Comparison of ENCODE assay signal across 11 cellular contexts in the genomic region with DNA sequence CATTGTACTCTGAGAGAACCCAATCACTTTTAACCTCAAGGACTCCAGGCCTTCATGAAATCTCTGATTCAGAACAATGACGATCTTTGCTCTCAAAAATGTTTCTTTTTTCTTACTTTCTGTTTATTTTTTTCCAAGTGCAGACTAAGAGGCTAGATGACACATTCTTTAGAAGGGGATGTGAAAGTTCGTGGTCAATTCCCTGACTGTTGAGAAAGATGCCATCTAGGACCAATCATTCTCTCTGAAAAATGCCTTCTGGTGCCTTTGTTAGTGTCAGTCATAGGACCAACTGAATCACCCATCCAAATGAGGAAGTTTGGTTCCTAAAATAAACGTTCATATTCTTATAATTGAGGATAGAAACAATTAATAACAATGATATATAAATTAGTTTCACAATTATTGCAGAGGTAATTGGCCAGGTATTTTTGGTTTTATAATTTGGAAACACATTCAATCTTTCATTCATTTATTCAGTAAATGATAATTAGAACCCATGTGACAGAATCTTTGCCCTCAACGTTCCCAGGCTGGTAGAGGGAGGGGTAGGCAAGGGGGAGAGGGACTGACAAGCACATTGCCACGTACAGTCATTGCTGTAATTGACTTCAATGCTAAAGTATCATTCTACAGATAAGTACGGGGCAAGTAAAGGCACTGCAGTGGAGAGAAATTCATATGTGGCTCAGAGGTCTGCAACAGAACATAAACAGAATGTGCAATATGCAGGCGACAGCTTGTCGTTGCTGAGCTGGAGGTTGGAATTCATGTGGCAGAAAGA.
DNase-seq lines count a peak whose midpoint lies in the region; ATAC-seq, FAIRE-seq and TF ChIP-seq lines count a peak whose summit lies in the region.
"Had no signal": no experiment of that assay in that cellular context is flagged by ENCODE, and none has a peak within 500 bp of the region (broad histone marks: within the 10 kb centered on the region; RNA-seq: fewer than 3 reads in every experiment).

No MANE protein-coding gene starts in this region.

- H2AFZ ChIP-seq in H9 (ENCODE audit: low read length) = no peak overlapping the region

- no peak overlapping the region for H3K9ac ChIP-seq in kidney (ENCODE audit: low read length in 2 of 2)
- H3K9ac ChIP-seq in H9 (ENCODE audit: extremely low read depth, insufficient read length, low read length) = no peak overlapping the region

- no peaks in the 10 kb centered on the region for H3K36me3 Mint-ChIP-seq in naive thymus-derived CD4-positive, alpha-beta T cell
- H3K36me3 Mint-ChIP-seq in H9 (ENCODE audit: insufficient read depth in 1 of 3, low read depth in 3 of 3) = no peaks in the 10 kb centered on the region

- peaks cover 0 to 1% (median 0%) of the 10 kb centered on the region in 11 donors for H3K9me3 Mint-ChIP-seq in naive thymus-derived CD4-positive, alpha-beta T cell
- no peaks in the 10 kb centered on the region for H3K9me3 Mint-ChIP-seq in H9

- no peak for FAIRE-seq in kidney (lab: Jason Lieb, UNC)

- no peaks in the 10 kb centered on the region for H3K23me2 ChIP-seq in H9 (ENCODE audit: insufficient read length, low read depth, low read length, poor library complexity, severe bottlenecking)

- no peaks in the 10 kb centered on the region for H3K36me3 ChIP-seq in naive thymus-derived CD4-positive, alpha-beta T cell (ENCODE audit: control insufficient read depth in 2 of 3, insufficient read depth in 3 of 3, low read length in 3 of 3)
- no peaks in the 10 kb centered on the region for H3K36me3 ChIP-seq in kidney (ENCODE audit: control insufficient read depth in 1 of 2, insufficient read depth in 2 of 2, low read length in 2 of 2)
- H3K36me3 ChIP-seq: MG63 had no signal

- TF ChIP-seq POLR2A in GM18505 (IDR thresholded peaks at IDR 0.05; ENCODE audit: borderline replicate concordance, extremely low read depth, insufficient read depth, insufficient read length) = no peak

- H3K4me3 ChIP-seq in naive thymus-derived CD4-positive, alpha-beta T cell (ENCODE audit: low read length) = no peak overlapping the region
- no peak overlapping the region for H3K4me3 ChIP-seq in kidney (ENCODE audit: low read length in 2 of 2)
- H3K4me3 ChIP-seq: MG63 had no signal

- H2AK5ac ChIP-seq in H9 (ENCODE audit: insufficient read length, low read length) = no peak overlapping the region

- H4K91ac ChIP-seq in H9 (ENCODE audit: insufficient read length, low read depth, low read length) = no peak overlapping the region

- no peak overlapping the region for H3K4me2 ChIP-seq in H9 (ENCODE audit: insufficient read depth, insufficient read length, low read length)

- H3K18ac ChIP-seq in H9 (ENCODE audit: insufficient read length, low read depth, low read length) = no peak overlapping the region

- TF ChIP-seq CTCF in kidney (IDR thresholded peaks at IDR 0.05; ENCODE audit: borderline replicate concordance, extremely low read depth, insufficient read depth) (no peak), H9 (conservative IDR thresholded peaks at IDR 0.05) (no peak)

- no peaks in the 10 kb centered on the region for H3K79me2 ChIP-seq in H9 (ENCODE audit: insufficient read depth, low read length)

- H2BK120ac ChIP-seq in H9 (ENCODE audit: low read depth, low read length, poor library complexity, severe bottlenecking) = no peak overlapping the region

- peak; percentile 77 for ATAC-seq in GM18505 (IDR thresholded peaks at IDR 0.05; ENCODE audit: unreplicated experiment)
- peak; percentile 57 for ATAC-seq in HG03103 (IDR thresholded peaks at IDR 0.05; ENCODE audit: low read depth, unreplicated experiment)
- peak; percentile 83 for ATAC-seq in naive thymus-derived CD4-positive, alpha-beta T cell
- ATAC-seq in HG03045 (IDR thresholded peaks at IDR 0.05; ENCODE audit: unreplicated experiment) = no peak
- no peak for ATAC-seq in GM19467 (IDR thresholded peaks at IDR 0.05; ENCODE audit: unreplicated experiment)

- no peak overlapping the region for H3K4me3 Mint-ChIP-seq in naive thymus-derived CD4-positive, alpha-beta T cell
- H3K4me3 Mint-ChIP-seq in H9 = no peak overlapping the region

- H3T11ph ChIP-seq in H9 (ENCODE audit: low read length) = no peak overlapping the region

- H3K27me3 ChIP-seq in naive thymus-derived CD4-positive, alpha-beta T cell (ENCODE audit: control insufficient read depth in 2 of 2, insufficient read depth in 2 of 2, low read length in 2 of 2) = no peaks in the 10 kb centered on the region
- H3K27me3 ChIP-seq in H9 (ENCODE audit: insufficient read depth, low read length) = no peaks in the 10 kb centered on the region
- H3K27me3 ChIP-seq: MG63 had no signal

- peaks cover 4 to 21% (median 12%) of the 10 kb centered on the region in 5 donors for H3K27me3 Mint-ChIP-seq in naive thymus-derived CD4-positive, alpha-beta T cell
- H3K27me3 Mint-ChIP-seq in H9 (ENCODE audit: low read depth) = no peaks in the 10 kb centered on the region; the same call in 1 of the 2 replicates

- CTCF ChIA-PET in naive thymus-derived CD4-positive, alpha-beta T cell (lab: Charles Lee) = no interaction called here

- H3K79me1 ChIP-seq in H9 (ENCODE audit: insufficient read depth, low read depth, low read length, poor library complexity, severe bottlenecking) = no peaks in the 10 kb centered on the region

- no peak overlapping the region for H3K27ac ChIP-seq in naive thymus-derived CD4-positive, alpha-beta T cell (ENCODE audit: low read depth, low read length)
- H3K27ac ChIP-seq in kidney (ENCODE audit: low read depth in 2 of 2, low read length in 2 of 2) = no peak overlapping the region
- H3K27ac ChIP-seq in H9 (ENCODE audit: insufficient read length, low read depth, low read length) = no peak overlapping the region

- H3K9me3 ChIP-seq in naive thymus-derived CD4-positive, alpha-beta T cell (ENCODE audit: control insufficient read depth in 2 of 3, low read length in 3 of 3) = no peaks in the 10 kb centered on the region
- no peaks in the 10 kb centered on the region for H3K9me3 ChIP-seq in kidney (ENCODE audit: control insufficient read depth in 1 of 2, low read length in 2 of 2)
- H3K9me3 ChIP-seq in H9 (ENCODE audit: control insufficient read depth, low read depth, low read length) = no peaks in the 10 kb centered on the region
- H3K9me3 ChIP-seq: MG63 had no signal

- H2BK5ac ChIP-seq in H9 (ENCODE audit: insufficient read length, low read length) = no peak overlapping the region

- no peak overlapping the region for H3K56ac ChIP-seq in H9 (ENCODE audit: insufficient read length, low read depth, low read length)

- H2BK15ac ChIP-seq in H9 (ENCODE audit: low read depth, low read length) = no peak overlapping the region

- no peak overlapping the region for H2BK20ac ChIP-seq in H9 (ENCODE audit: low read depth, low read length, poor library complexity, severe bottlenecking)

- no peak overlapping the region for H2BK12ac ChIP-seq in H9 (ENCODE audit: insufficient read length, low read depth, low read length)

- peak overlapping the region in 1 of 9 donors; percentile 3 for H3K27ac Mint-ChIP-seq in naive thymus-derived CD4-positive, alpha-beta T cell
- H3K27ac Mint-ChIP-seq in H9 = no peak overlapping the region

- POLR2A ChIA-PET in naive thymus-derived CD4-positive, alpha-beta T cell (lab: Charles Lee) = no interaction called here

- DNase-seq in SIG-M5 (lab: John Stamatoyannopoulos, UW) (peak; percentile 53), kidney (no peak), H9 (no peak)
- DNase-seq in naive thymus-derived CD4-positive, alpha-beta T cell = no peak
- DNase-seq: activated effector memory CD4-positive, alpha-beta T cell treated with Interleukin-2 at 50 U/mL for 16 hours; MG63; nucleus accumbens had no signal

- H3K23ac ChIP-seq in H9 (ENCODE audit: insufficient read length, low read depth, low read length) = no peak overlapping the region

- H4K5ac ChIP-seq in H9 (ENCODE audit: insufficient read length, low read depth, low read length) = no peak overlapping the region

- peaks cover 0 to 3% (median 0%) of the 10 kb centered on the region in 7 donors for H3K4me1 Mint-ChIP-seq in naive thymus-derived CD4-positive, alpha-beta T cell
- H3K4me1 Mint-ChIP-seq in H9 = peaks cover 12 to 16% of the 10 kb centered on the region in 2 experiments

- intact Hi-C loops in naive thymus-derived CD4-positive, alpha-beta T cell (cut with micrococcal nuclease) = loop anchor here in 1 of 2 donors (5.0 kb wide), 1 partner anchor 1577 kb away; no protein-coding TSS in a partner anchor
- intact Hi-C loops in kidney (cut with DNase I) = loop anchor here (10.0 kb wide), 1 partner anchor 575 kb away; no protein-coding TSS in a partner anchor

- no CpG with 5 or more reads among the region's 8 CpGs for WGBS in H9 (ENCODE audit: extremely low coverage, insufficient read length, low lambda C conversion rate)

- H4K8ac ChIP-seq in H9 (replicated peaks; ENCODE audit: insufficient read length, low read depth, low read length) = no peak overlapping the region

- H4K20me1 ChIP-seq in H9 (ENCODE audit: control insufficient read depth, insufficient read depth, insufficient read length) = no peaks in the 10 kb centered on the region

- H3K14ac ChIP-seq in H9 (ENCODE audit: insufficient read depth, low read length) = no peak overlapping the region

- no peak overlapping the region for H3K4ac ChIP-seq in H9 (ENCODE audit: low read depth, low read length)

- no peaks in the 10 kb centered on the region for H3K4me1 ChIP-seq in naive thymus-derived CD4-positive, alpha-beta T cell (ENCODE audit: control insufficient read depth in 2 of 2, insufficient read depth in 2 of 2, low read length in 2 of 2)
- no peaks in the 10 kb centered on the region for H3K4me1 ChIP-seq in kidney (ENCODE audit: control insufficient read depth in 1 of 2, insufficient read depth in 1 of 2, low read depth in 1 of 2, low read length in 2 of 2)
- no peaks in the 10 kb centered on the region for H3K4me1 ChIP-seq in H9 (ENCODE audit: insufficient read depth, low read length)

Comparison
In these comparisons a context has a peak if more than half of its experiments do, and no peak if none do; other contexts are left out.
1. ATAC-seq: peak in GM18505 (single experiment), HG03103 (single experiment) and naive thymus-derived CD4-positive, alpha-beta T cell (single experiment); none in HG03045 (single experiment) and GM19467 (single experiment).